Comparison of ENCODE assay signal across 26 cellular contexts in the genomic region with DNA sequence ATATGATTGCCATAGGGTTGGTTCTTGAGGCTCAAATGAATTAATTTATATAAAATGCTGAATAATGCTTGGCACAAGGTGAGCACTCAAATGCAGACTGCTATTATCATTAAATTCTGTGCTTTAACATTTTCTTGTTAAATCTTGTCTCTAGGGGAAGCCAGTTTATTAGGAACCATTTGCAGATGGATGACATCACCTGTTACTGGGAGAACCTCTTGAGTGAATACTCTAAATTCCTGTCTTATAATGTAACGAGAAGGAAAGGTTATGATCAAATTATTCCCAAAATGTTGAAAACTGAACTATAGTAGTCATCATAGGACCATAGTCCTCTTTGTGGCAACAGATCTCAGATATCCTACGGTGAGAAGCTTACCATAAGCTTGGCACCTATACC. TPM values are rescaled to one million over a fixed set of nuclear protein-coding genes. Genes with fewer than 3 reads are reported as not detected.
DNase-seq lines count a peak whose midpoint lies in the region; ATAC-seq, FAIRE-seq and TF ChIP-seq lines count a peak whose summit lies in the region.
"Had no signal": no experiment of that assay in that cellular context is flagged by ENCODE, and none has a peak within 500 bp of the region (broad histone marks: within the 10 kb centered on the region; RNA-seq: fewer than 3 reads in every experiment).

No MANE protein-coding gene starts in this region.

- H2BK15ac ChIP-seq in H1 (ENCODE audit: low read length): no peak overlapping the region

- CTCF ChIA-PET in HepG2 (lab: Yijun Ruan, JAX; ENCODE audit: low intra/inter-chr PET ratio, low total read pairs): no interaction called here
- CTCF ChIA-PET in H1 (lab: Charles Lee; ENCODE audit: partially characterized antibody): interaction anchor here (1.3 kb wide), 1 partner anchor 189 kb away, joined by 3 read pairs; no protein-coding TSS in a partner anchor

- H4K8ac ChIP-seq in H1 (ENCODE audit: extremely low read depth, insufficient read depth, low read length): no peak overlapping the region

- no peak overlapping the region for H2AFZ ChIP-seq in HepG2 (ENCODE audit: low read length)
- H2AFZ ChIP-seq in H1 (ENCODE audit: low read length): no peak overlapping the region
- H2AFZ ChIP-seq: PC-9 had no signal

- H3K4me2 ChIP-seq in HepG2 (ENCODE audit: low read depth, low read length) (no peak overlapping the region), H1 (ENCODE audit: insufficient read depth in 1 of 2, low read depth in 2 of 2, low read length in 2 of 2) (no peak overlapping the region)
- H3K4me2 ChIP-seq: BLaER1 treated with 17β-estradiol and CSF1 and Interleukin-3, amounts not matched to agents 10 nM and 100 nM; KMS-11; PC-9 had no signal

- H2BK20ac ChIP-seq in H1 (ENCODE audit: low read length): no peak overlapping the region

- TF ChIP-seq POLR2A in HepG2 (IDR thresholded peaks at IDR 0.05; ENCODE audit: insufficient read depth in 1 of 2, low read depth in 2 of 2, low read length in 2 of 2) (no peak), right lobe of liver (IDR thresholded peaks at IDR 0.05) (no peak), H1 (IDR thresholded peaks at IDR 0.05; ENCODE audit: control extremely low read depth in 1 of 2, low read depth in 2 of 2, low read length in 2 of 2) (no peak)

- TF ChIP-seq RAD21 in HepG2 (CRISPR knock-in tag; IDR thresholded peaks at IDR 0.05): no peak
- no peak for TF ChIP-seq RAD21 in H1 (IDR thresholded peaks at IDR 0.05 in 1 of 2, conservative IDR thresholded peaks at IDR 0.05 in 1 of 2; ENCODE audit: low read depth in 2 of 2, low read length in 2 of 2)

- intact Hi-C loops in HepG2 (cut with micrococcal nuclease; ENCODE audit: unreplicated experiment) (no loop called here), right lobe of liver (cut with DNase I) (no loop called here)

- H3K9ac ChIP-seq in HepG2 (ENCODE audit: insufficient read depth, low read depth, low read length) (no peak overlapping the region), H1 (replicated peaks in 1 of 4; ENCODE audit: extremely low read depth in 1 of 4, low read depth in 3 of 4, low read length in 3 of 4) (no peak overlapping the region)
- H3K9ac ChIP-seq: BLaER1 treated with 17β-estradiol and CSF1 and Interleukin-3, amounts not matched to agents 10 nM and 100 nM; KMS-11 had no signal

- H4K91ac ChIP-seq in H1 (replicated peaks; ENCODE audit: insufficient read length, low read length): no peak overlapping the region

- H3K56ac ChIP-seq in H1 (replicated peaks; ENCODE audit: insufficient read length, low read depth, low read length): no peak overlapping the region

- no peak overlapping the region for H3K27ac ChIP-seq in HepG2 (ENCODE audit: extremely low read length, insufficient read depth, low read length)
- H3K27ac ChIP-seq in right lobe of liver: no peak overlapping the region
- no peak overlapping the region for H3K27ac ChIP-seq in H1 (ENCODE audit: low read depth, low read length)
- H3K27ac ChIP-seq: BLaER1 treated with 17β-estradiol and CSF1 and Interleukin-3, amounts not matched to agents 10 nM and 100 nM; KMS-11; PC-9; SJSA1 had no signal

- H2BK5ac ChIP-seq in H1 (ENCODE audit: low read depth, low read length): no peak overlapping the region

- TF ChIP-seq CTCF in HepG2 (CRISPR knock-in tag; IDR thresholded peaks at IDR 0.05) (no peak), right lobe of liver (IDR thresholded peaks at IDR 0.05) (no peak), H1 (IDR thresholded peaks at IDR 0.05; ENCODE audit: control extremely low read depth in 1 of 3, insufficient read depth in 1 of 3, low read depth in 1 of 3, low read length in 3 of 3) (no peak)

- H3K36me3 ChIP-seq in HepG2 (replicated peaks in 1 of 2; ENCODE audit: control insufficient read depth in 1 of 2, insufficient read depth in 2 of 2, low read length in 2 of 2) (peaks cover 1 to 7% of the 10 kb centered on the region in 2 experiments; a peak in 3 of 5 replicates), right lobe of liver (peaks cover 0 to 11% (median 2%) of the 10 kb centered on the region in 4 donors), H1 (ENCODE audit: control insufficient read depth in 2 of 4, insufficient read depth in 4 of 4, low read length in 3 of 4) (peaks cover 0 to 12% (median 4%) of the 10 kb centered on the region in 4 experiments; a peak in 5 of 8 replicates)
- H3K36me3 ChIP-seq: SJSA1 had no signal

- POLR2A ChIA-PET in HepG2 (lab: Yijun Ruan, JAX) (no interaction called here), H1 (lab: Charles Lee; ENCODE audit: partially characterized antibody) (interaction anchor here (0.6 kb wide), 1 partner anchor 1560 kb away, joined by 3 read pairs; no protein-coding TSS in a partner anchor)

- H4K5ac ChIP-seq in H1 (ENCODE audit: insufficient read length, low read depth, low read length): no peak overlapping the region

- H3K23ac ChIP-seq in H1 (ENCODE audit: insufficient read length): no peak overlapping the region

- no peak overlapping the region for H3K4ac ChIP-seq in H1 (replicated peaks; ENCODE audit: insufficient read length, low read depth, low read length)

- H3K9me3 ChIP-seq in HepG2 (ENCODE audit: low read length) (no peaks in the 10 kb centered on the region), right lobe of liver (no peaks in the 10 kb centered on the region), H1 (ENCODE audit: insufficient read depth in 2 of 2, low read depth in 1 of 2, low read length in 1 of 2) (no peaks in the 10 kb centered on the region)
- H3K9me3 ChIP-seq: BLaER1 treated with 17β-estradiol and CSF1 and Interleukin-3, amounts not matched to agents 10 nM and 100 nM; SJSA1 had no signal

- H2BK120ac ChIP-seq in H1 (replicated peaks; ENCODE audit: low read depth, low read length): no peak overlapping the region

- no peaks in the 10 kb centered on the region for H3K23me2 ChIP-seq in H1 (ENCODE audit: low read depth, low read length)

- DNase-seq in HepG2 (ENCODE audit: low spot score) (no peak), right lobe of liver (no peak), SK-MEL-5 (ENCODE audit: low read depth, low spot score) (peak; percentile 27), H1 (ENCODE audit: low read depth in 1 of 2, low spot score in 2 of 2) (no peak), nucleus accumbens (lab: John Stamatoyannopoulos, UW) (no peak), kidney glomerular epithelial cell (lab: John Stamatoyannopoulos, UW) (no peak), cerebellar cortex (ENCODE audit: low spot score) (no peak)
- DNase-seq: AML-193; CD4-positive, alpha-beta T cell; DMS79 treated with DMSO at 0.1 percent for 48 hours; GF-D8; NCI-H1048; NCI-H1417; NCI-H1694; NCI-H2081; NCI-H2227 treated with DMSO at 0.1 percent for 48 hours; NCI-H526 treated with DMSO at 0.1 percent for 48 hours; PC-9 had no signal

- H3K4me3 ChIP-seq in HepG2 (replicated peaks in 1 of 3; ENCODE audit: insufficient read depth in 1 of 3, low read depth in 2 of 3, low read length in 3 of 3) (no peak overlapping the region), right lobe of liver (no peak overlapping the region), H1 (ENCODE audit: extremely low read depth in 1 of 4, insufficient read depth in 2 of 4, low read depth in 3 of 4, low read length in 4 of 4) (no peak overlapping the region)
- H3K4me3 ChIP-seq: BLaER1 treated with 17β-estradiol and CSF1 and Interleukin-3, amounts not matched to agents 10 nM and 100 nM; PC-9; SJSA1 had no signal

- BruUV-seq in HepG2 (replicated peaks; lab: Mats Ljungman, UMichigan): no TSS peak

- 96% methylated on average over 2 of the region's 2 CpGs for WGBS in HepG2 (ENCODE audit: low lambda C conversion rate)
- 93% methylated on average over 2 of the region's 2 CpGs for WGBS in right lobe of liver (ENCODE audit: insufficient coverage, low coverage, low lambda C conversion rate, missing lambda C conversion rate)
- 82% methylated on average over 2 of the region's 2 CpGs; no CpG with 5 or more reads in 1 of the 2 experiments for WGBS in H1 (ENCODE audit: extremely low coverage in 1 of 2, insufficient coverage in 1 of 2, insufficient read length in 1 of 2, insufficient replicate concordance in 2 of 2, low coverage in 1 of 2, low lambda C conversion rate in 2 of 2, missing lambda C conversion rate in 1 of 2), 2 experiments

- no peak overlapping the region for H2AK5ac ChIP-seq in H1 (ENCODE audit: low read depth, low read length)

- H2BK12ac ChIP-seq in H1 (ENCODE audit: low read depth, low read length): no peak overlapping the region

- FAIRE-seq in HepG2 (lab: Jason Lieb, UNC) (no peak), H1 (lab: Jason Lieb, UNC) (peak; percentile 7)
- FAIRE-seq: A204.1, GM12892, H54, HTR-8/SVneo had no signal

- no peaks in the 10 kb centered on the region for H3K27me3 ChIP-seq in HepG2 (ENCODE audit: control insufficient read depth in 1 of 2, insufficient read depth in 2 of 2, low read length in 2 of 2)
- no peaks in the 10 kb centered on the region for H3K27me3 ChIP-seq in right lobe of liver
- no peaks in the 10 kb centered on the region for H3K27me3 ChIP-seq in H1 (replicated peaks in 1 of 4; ENCODE audit: control insufficient read depth in 3 of 4, extremely low read depth in 1 of 4, insufficient read depth in 3 of 4, low read length in 3 of 4)
- H3K27me3 ChIP-seq: BLaER1 treated with 17β-estradiol and CSF1 and Interleukin-3, amounts not matched to agents 10 nM and 100 nM; SJSA1 had no signal

- TF ChIP-seq EP300 in HepG2 (IDR thresholded peaks at IDR 0.05; ENCODE audit: low read depth in 2 of 2, low read length in 2 of 2) (no peak), HepG2 (CRISPR knock-in tag; IDR thresholded peaks at IDR 0.05; ENCODE audit: borderline replicate concordance) (no peak), H1 (IDR thresholded peaks at IDR 0.05; ENCODE audit: borderline replicate concordance in 1 of 2, low read depth in 2 of 2, low read length in 2 of 2) (no peak)

- H3K18ac ChIP-seq in H1 (ENCODE audit: extremely low read depth, low read length): no peak overlapping the region

- in situ Hi-C loops in HepG2 (cut with HindIII; ENCODE audit: extremely low pct_ligation_motif_present, low pct_unique_long_range_greater_than_20kb): no loop called here
- in situ Hi-C loops in SK-MEL-5 (cut with HindIII; ENCODE audit: low pct_unique_long_range_greater_than_20kb, low sequenced_read_pairs): no loop called here

- no peak overlapping the region for H3K14ac ChIP-seq in H1 (ENCODE audit: insufficient read length)

- ATAC-seq in HepG2 (no peak), right lobe of liver (no peak)
- ATAC-seq: Right ventricle myocardium inferior had no signal

- H3K79me2 ChIP-seq in HepG2 (ENCODE audit: insufficient read depth, low read length): peaks cover 2% of the 10 kb centered on the region
- no peaks in the 10 kb centered on the region for H3K79me2 ChIP-seq in H1 (ENCODE audit: control insufficient read depth in 1 of 2, insufficient read depth in 2 of 2, low read length in 2 of 2)

- H3K4me1 ChIP-seq in HepG2 (ENCODE audit: insufficient read depth, low read length): peaks cover 5% of the 10 kb centered on the region
- no peaks in the 10 kb centered on the region for H3K4me1 ChIP-seq in right lobe of liver
- H3K4me1 ChIP-seq in H1 (replicated peaks in 1 of 4; ENCODE audit: control insufficient read depth in 3 of 4, insufficient read depth in 4 of 4, low read length in 3 of 4): no peaks in the 10 kb centered on the region

- H3K79me1 ChIP-seq in H1 (ENCODE audit: low read depth, low read length): no peaks in the 10 kb centered on the region

- H4K20me1 ChIP-seq in HepG2 (ENCODE audit: insufficient read depth, low read length) (no peaks in the 10 kb centered on the region), H1 (replicated peaks in 1 of 2; ENCODE audit: control insufficient read depth in 1 of 2, insufficient read depth in 2 of 2, low read length in 2 of 2) (no peaks in the 10 kb centered on the region)
- H4K20me1 ChIP-seq: BLaER1 treated with 17β-estradiol and CSF1 and Interleukin-3, amounts not matched to agents 10 nM and 100 nM had no signal

RNA-seq across cellular contexts. Expression of gene TIMMDC1, which starts 6.2 kb away (rescaled TPM):
- total RNA-seq in HepG2 (2016; rRNA removed; fragmentation: Illumina TruSeq; extraction: Trizol) (77.8 and 78.2 TPM in 2 replicates), right lobe of liver (10 to 100 TPM; 16.4 to 63.5 (median 42.8) TPM)
- total RNA-seq in HepG2 (2016; cell fraction: cytosol; rRNA removed; fragmentation: Illumina TruSeq; extraction: Trizol; ENCODE audit: low read depth): 22.6 and 30.9 TPM in 2 replicates
- total RNA-seq in HepG2 (2016; cell fraction: insoluble cytoplasmic fraction; rRNA removed; fragmentation: Illumina TruSeq; extraction: Trizol): 79.0 and 81.0 TPM in 2 replicates
- total RNA-seq in HepG2 (2016; cell fraction: membrane; rRNA removed; fragmentation: Illumina TruSeq; extraction: Trizol): 54.0 and 62.0 TPM in 2 replicates
- 45.2 and 47.9 TPM in 2 replicates for total RNA-seq in HepG2 (2016; cell fraction: nucleus; rRNA removed; fragmentation: Illumina TruSeq; extraction: Trizol)
- polyA plus RNA-seq in HepG2 (2011; rRNA removed) (41.9 and 50.0 TPM in 2 replicates), H1 (2011; rRNA removed) (80.7 and 96.8 TPM in 2 replicates)
- 40.2 and 43.5 TPM in 2 replicates for polyA plus RNA-seq in HepG2 (2011; cell fraction: cytosol; rRNA removed)
- 46.3 and 51.0 TPM in 2 replicates for polyA plus RNA-seq in HepG2 (2011; cell fraction: nucleus; rRNA removed)
- polyA plus RNA-seq in HepG2 (2012): 37.3 and 63.6 TPM in 2 replicates
- polyA plus RNA-seq in HepG2 (2016; cell fraction: cytosol; fragmentation: Illumina TruSeq; extraction: Trizol; ENCODE audit: low read depth): 30.9 and 42.2 TPM in 2 replicates
- 74.7 and 81.2 TPM in 2 replicates for polyA plus RNA-seq in HepG2 (2016; cell fraction: insoluble cytoplasmic fraction; fragmentation: Illumina TruSeq; extraction: Trizol; ENCODE audit: low read depth)
- 45.4 and 51.3 TPM in 2 replicates for polyA plus RNA-seq in HepG2 (2016; cell fraction: membrane; fragmentation: Illumina TruSeq; extraction: Trizol; ENCODE audit: low read depth)
- 89.5 and 98.9 TPM in 2 replicates for polyA plus RNA-seq in HepG2 (2016; cell fraction: nucleus; fragmentation: Illumina TruSeq; extraction: Trizol; ENCODE audit: insufficient read depth, low read depth)
- polyA minus RNA-seq in HepG2 (2011; rRNA and poly(A)+ RNA removed; ENCODE audit: low replicate concordance): 49.3 and 54.0 TPM in 2 replicates
- 21.8 and 22.8 TPM in 2 replicates for polyA minus RNA-seq in HepG2 (2011; cell fraction: cytosol; rRNA and poly(A)+ RNA removed)
- polyA minus RNA-seq in HepG2 (2011; cell fraction: nucleus; rRNA and poly(A)+ RNA removed): 29.0 and 29.6 TPM in 2 replicates
- 273 and 289 TPM in 2 replicates for total RNA-seq in SK-MEL-5 (2014; rRNA removed; shearing (Covaris generic))
- 136 and 154 TPM in 2 replicates for polyA plus RNA-seq in SK-MEL-5 (2015; cell fraction: cytosol; rRNA removed)
- 245 and 330 TPM in 2 replicates for polyA plus RNA-seq in SK-MEL-5 (2015; cell fraction: nucleus; rRNA removed)
- 128 and 130 TPM in 2 replicates for total RNA-seq in H1 (2021; fragmentation: NEBNext Ultra II Directional; extraction: Animal tissue kit (Norgen Biotek cat#: 25700))
- 79.8 TPM for polyA plus RNA-seq in H1 (2011; cell fraction: cytosol; rRNA removed)
- 65.1 TPM for polyA plus RNA-seq in H1 (2011; cell fraction: nucleus; rRNA removed)
- polyA plus RNA-seq in H1 (2012, experiment 1 of 2): 79.6 to 96.8 TPM (median 85.5 TPM) in 4 replicates
- polyA plus RNA-seq in H1 (2012, experiment 2 of 2): 30.1 TPM
- polyA plus RNA-seq in H1 (2013, experiment 1 of 2): 84.6 TPM
- 85.8 TPM for polyA plus RNA-seq in H1 (2013, experiment 2 of 2)
- polyA minus RNA-seq in H1 (2011; rRNA and poly(A)+ RNA removed): 41.2 and 48.3 TPM in 2 replicates
- 27.2 TPM for polyA minus RNA-seq in H1 (2011; cell fraction: cytosol; rRNA and poly(A)+ RNA removed)
- 41.5 TPM for polyA minus RNA-seq in H1 (2011; cell fraction: nucleus; rRNA and poly(A)+ RNA removed)

RNA-seq across cellular contexts. Expression of gene POGLUT1, which starts 23.4 kb away (rescaled TPM):
- total RNA-seq in HepG2 (2016; rRNA removed; fragmentation: Illumina TruSeq; extraction: Trizol) (14.2 and 22.9 TPM in 2 replicates), right lobe of liver (1 to 10 TPM; 5.8 to 8.0 (median 7.4) TPM)
- 4.3 and 4.4 TPM in 2 replicates for total RNA-seq in HepG2 (2016; cell fraction: cytosol; rRNA removed; fragmentation: Illumina TruSeq; extraction: Trizol; ENCODE audit: low read depth)
- 13.2 and 23.1 TPM in 2 replicates for total RNA-seq in HepG2 (2016; cell fraction: insoluble cytoplasmic fraction; rRNA removed; fragmentation: Illumina TruSeq; extraction: Trizol)
- total RNA-seq in HepG2 (2016; cell fraction: membrane; rRNA removed; fragmentation: Illumina TruSeq; extraction: Trizol): 7.0 and 8.7 TPM in 2 replicates
- total RNA-seq in HepG2 (2016; cell fraction: nucleus; rRNA removed; fragmentation: Illumina TruSeq; extraction: Trizol): 31.6 and 36.9 TPM in 2 replicates
- polyA plus RNA-seq in HepG2 (2011; rRNA removed) (12.9 and 15.3 TPM in 2 replicates), H1 (2011; rRNA removed) (4.7 and 7.0 TPM in 2 replicates)
- 5.0 and 9.4 TPM in 2 replicates for polyA plus RNA-seq in HepG2 (2011; cell fraction: cytosol; rRNA removed)
- 11.8 and 15.2 TPM in 2 replicates for polyA plus RNA-seq in HepG2 (2011; cell fraction: nucleus; rRNA removed)
- polyA plus RNA-seq in HepG2 (2012): 10.8 and 13.8 TPM in 2 replicates
- polyA plus RNA-seq in HepG2 (2016; cell fraction: cytosol; fragmentation: Illumina TruSeq; extraction: Trizol; ENCODE audit: low read depth): 1.1 and 1.2 TPM in 2 replicates
- polyA plus RNA-seq in HepG2 (2016; cell fraction: insoluble cytoplasmic fraction; fragmentation: Illumina TruSeq; extraction: Trizol; ENCODE audit: low read depth): 8.9 and 10.3 TPM in 2 replicates
- 2.7 TPM in 2 replicates for polyA plus RNA-seq in HepG2 (2016; cell fraction: membrane; fragmentation: Illumina TruSeq; extraction: Trizol; ENCODE audit: low read depth)
- 46.4 and 46.8 TPM in 2 replicates for polyA plus RNA-seq in HepG2 (2016; cell fraction: nucleus; fragmentation: Illumina TruSeq; extraction: Trizol; ENCODE audit: insufficient read depth, low read depth)
- polyA minus RNA-seq in HepG2 (2011; rRNA and poly(A)+ RNA removed; ENCODE audit: low replicate concordance): 13.9 and 23.0 TPM in 2 replicates
- 9.5 and 12.0 TPM in 2 replicates for polyA minus RNA-seq in HepG2 (2011; cell fraction: cytosol; rRNA and poly(A)+ RNA removed)
- polyA minus RNA-seq in HepG2 (2011; cell fraction: nucleus; rRNA and poly(A)+ RNA removed): 25.5 and 34.2 TPM in 2 replicates
- 24.6 and 24.9 TPM in 2 replicates for total RNA-seq in SK-MEL-5 (2014; rRNA removed; shearing (Covaris generic))
- polyA plus RNA-seq in SK-MEL-5 (2015; cell fraction: cytosol; rRNA removed): 15.2 and 23.1 TPM in 2 replicates
- polyA plus RNA-seq in SK-MEL-5 (2015; cell fraction: nucleus; rRNA removed): 46.3 and 48.1 TPM in 2 replicates
- 18.5 and 18.6 TPM in 2 replicates for total RNA-seq in H1 (2021; fragmentation: NEBNext Ultra II Directional; extraction: Animal tissue kit (Norgen Biotek cat#: 25700))
- 8.7 TPM for polyA plus RNA-seq in H1 (2011; cell fraction: cytosol; rRNA removed)
- 4.9 TPM for polyA plus RNA-seq in H1 (2011; cell fraction: nucleus; rRNA removed)
- polyA plus RNA-seq in H1 (2012, experiment 1 of 2): 11.8 to 16.8 TPM (median 13.7 TPM) in 4 replicates
- 0.98 TPM for polyA plus RNA-seq in H1 (2012, experiment 2 of 2)
- polyA plus RNA-seq in H1 (2013, experiment 1 of 2): 19.1 TPM
- 19.6 TPM for polyA plus RNA-seq in H1 (2013, experiment 2 of 2)
- 21.9 and 23.6 TPM in 2 replicates for polyA minus RNA-seq in H1 (2011; rRNA and poly(A)+ RNA removed)
- 7.9 TPM for polyA minus RNA-seq in H1 (2011; cell fraction: cytosol; rRNA and poly(A)+ RNA removed)
- polyA minus RNA-seq in H1 (2011; cell fraction: nucleus; rRNA and poly(A)+ RNA removed): 20.6 TPM

RNA-seq across cellular contexts. Expression of gene TMEM39A, which starts 28.7 kb away (rescaled TPM):
- 32.9 and 55.8 TPM in 2 replicates for total RNA-seq in HepG2 (2016; rRNA removed; fragmentation: Illumina TruSeq; extraction: Trizol)
- 8.2 and 8.7 TPM in 2 replicates for total RNA-seq in HepG2 (2016; cell fraction: cytosol; rRNA removed; fragmentation: Illumina TruSeq; extraction: Trizol; ENCODE audit: low read depth)
- total RNA-seq in HepG2 (2016; cell fraction: insoluble cytoplasmic fraction; rRNA removed; fragmentation: Illumina TruSeq; extraction: Trizol): 38.1 and 61.6 TPM in 2 replicates
- 24.4 and 26.5 TPM in 2 replicates for total RNA-seq in HepG2 (2016; cell fraction: membrane; rRNA removed; fragmentation: Illumina TruSeq; extraction: Trizol)
- 75.1 and 80.5 TPM in 2 replicates for total RNA-seq in HepG2 (2016; cell fraction: nucleus; rRNA removed; fragmentation: Illumina TruSeq; extraction: Trizol)
- polyA plus RNA-seq in HepG2 (2011; rRNA removed): 56.8 and 64.9 TPM in 2 replicates
- 31.1 and 36.5 TPM in 2 replicates for polyA plus RNA-seq in HepG2 (2011; cell fraction: cytosol; rRNA removed)
- 66.0 and 77.3 TPM in 2 replicates for polyA plus RNA-seq in HepG2 (2011; cell fraction: nucleus; rRNA removed)
- 37.2 and 41.2 TPM in 2 replicates for polyA plus RNA-seq in HepG2 (2012)
- polyA plus RNA-seq in HepG2 (2016; cell fraction: cytosol; fragmentation: Illumina TruSeq; extraction: Trizol; ENCODE audit: low read depth): 2.9 and 4.2 TPM in 2 replicates
- 23.9 and 28.6 TPM in 2 replicates for polyA plus RNA-seq in HepG2 (2016; cell fraction: insoluble cytoplasmic fraction; fragmentation: Illumina TruSeq; extraction: Trizol; ENCODE audit: low read depth)
- 5.2 and 8.6 TPM in 2 replicates for polyA plus RNA-seq in HepG2 (2016; cell fraction: membrane; fragmentation: Illumina TruSeq; extraction: Trizol; ENCODE audit: low read depth)
- polyA plus RNA-seq in HepG2 (2016; cell fraction: nucleus; fragmentation: Illumina TruSeq; extraction: Trizol; ENCODE audit: insufficient read depth, low read depth): 64.5 and 65.7 TPM in 2 replicates
- 97.7 and 216 TPM in 2 replicates for polyA minus RNA-seq in HepG2 (2011; rRNA and poly(A)+ RNA removed; ENCODE audit: low replicate concordance)
- 41.0 and 43.9 TPM in 2 replicates for polyA minus RNA-seq in HepG2 (2011; cell fraction: cytosol; rRNA and poly(A)+ RNA removed)
- polyA minus RNA-seq in HepG2 (2011; cell fraction: nucleus; rRNA and poly(A)+ RNA removed): 122 and 140 TPM in 2 replicates
- total RNA-seq in right lobe of liver: 10 to 100 TPM; 14.9 to 34.6 (median 20.9) TPM
- 39.8 and 47.8 TPM in 2 replicates for total RNA-seq in SK-MEL-5 (2014; rRNA removed; shearing (Covaris generic))
- polyA plus RNA-seq in SK-MEL-5 (2015; cell fraction: cytosol; rRNA removed): 30.9 and 48.4 TPM in 2 replicates
- polyA plus RNA-seq in SK-MEL-5 (2015; cell fraction: nucleus; rRNA removed): 126 and 128 TPM in 2 replicates
- total RNA-seq in H1 (2021; fragmentation: NEBNext Ultra II Directional; extraction: Animal tissue kit (Norgen Biotek cat#: 25700)): 36.1 and 43.7 TPM in 2 replicates
- 17.3 and 26.8 TPM in 2 replicates for polyA plus RNA-seq in H1 (2011; rRNA removed)
- 16.5 TPM for polyA plus RNA-seq in H1 (2011; cell fraction: cytosol; rRNA removed)
- 32.4 TPM for polyA plus RNA-seq in H1 (2011; cell fraction: nucleus; rRNA removed)
- 30.0 to 37.6 TPM (median 31.5 TPM) in 4 replicates for polyA plus RNA-seq in H1 (2012, experiment 1 of 2)
- polyA plus RNA-seq in H1 (2012, experiment 2 of 2): 16.3 TPM
- 28.2 TPM for polyA plus RNA-seq in H1 (2013, experiment 1 of 2)
- 27.4 TPM for polyA plus RNA-seq in H1 (2013, experiment 2 of 2)
- polyA minus RNA-seq in H1 (2011; rRNA and poly(A)+ RNA removed): 59.8 and 97.0 TPM in 2 replicates
- 9.2 TPM for polyA minus RNA-seq in H1 (2011; cell fraction: cytosol; rRNA and poly(A)+ RNA removed)
- polyA minus RNA-seq in H1 (2011; cell fraction: nucleus; rRNA and poly(A)+ RNA removed): 57.6 TPM

Comparison
In these comparisons a context has a peak if more than half of its experiments do, and no peak if none do; other contexts are left out.
1. Of the 41 proteins assayed by ChIP-seq in both HepG2 and H1: peak only in HepG2: none; only in H1: none; in both: RFX5; in neither: 40.